8 cellular contexts compared by ENCODE assay signal in genomic region chr3:157159762-157160651, GRCh38. TPM values are rescaled to one million over a fixed set of nuclear protein-coding genes. Genes with fewer than 3 reads are reported as not detected.
DNase-seq lines count a peak whose midpoint lies in the region; ATAC-seq, FAIRE-seq and TF ChIP-seq lines count a peak whose summit lies in the region.

Gene CCNL1, minus strand, starts transcription at chr3:157160147. Its CDS starts 53 bp downstream, at chr3:157160094.

- H3K9me3 ChIP-seq in right atrium auricular region, result no peaks in the 10 kb centered on the region
- H3K9me3 ChIP-seq in psoas muscle, result no peaks in the 10 kb centered on the region

- TF ChIP-seq CTCF in right atrium auricular region (IDR thresholded peaks at IDR 0.05) (peak in 1 of 2 donors; percentile 17), psoas muscle (IDR thresholded peaks at IDR 0.05) (no peak)

- intact Hi-C loops in T-helper 2 cell treated with Interferon-gamma antibody and Interleukin-4, amounts not matched to agents 100 ng/mL and 5 ng/mL, for 36 hours (cut with micrococcal nuclease), result loop anchor here (1.0 to 10.0 kb wide), 11 partner anchors 15 to 1642 kb away; partner anchors contain the start of genes GFM1, MFSD1, SLC33A1 and SSR3
- intact Hi-C loops in psoas muscle (cut with DNase I), result loop anchor here (1.0 kb wide), 2 partner anchors 14 to 15 kb away; no protein-coding TSS in a partner anchor

- DNase-seq in GM18507 (ENCODE audit: extremely low spot score, insufficient read length, low read depth) (peak; percentile 80), NCI-H1930 (lab: John Stamatoyannopoulos, UW) (peak; percentile 92 to 96), anterior cingulate cortex (lab: John Stamatoyannopoulos, UW) (peak; percentile 70 to 97 (median 93)), right atrium auricular region (ENCODE audit: low spot score) (peak; percentile 97), psoas muscle (peak; percentile 98)

- H3K4me1 ChIP-seq in right atrium auricular region (peaks cover 0 to 50% of the 10 kb centered on the region in 2 donors), psoas muscle (peaks cover 48% of the 10 kb centered on the region), urinary bladder (ENCODE audit: insufficient read depth) (no peaks in the 10 kb centered on the region)

- peak; percentile 90 for FAIRE-seq in GM18507 (lab: Jason Lieb, UNC)

- H3K27ac ChIP-seq in right atrium auricular region, result peak within 1 kb of the TSS; percentile 100
- H3K27ac ChIP-seq in psoas muscle, result peak within 1 kb of the TSS; percentile 100
- H3K27ac ChIP-seq in urinary bladder (ENCODE audit: low read depth), result peak within 1 kb of the TSS; percentile 100

- H3K27me3 ChIP-seq in right atrium auricular region, result no peaks in the 10 kb centered on the region
- H3K27me3 ChIP-seq in psoas muscle (ENCODE audit: insufficient read depth in 3 of 3, low read length in 2 of 3), result no peaks in the 10 kb centered on the region

- peak; percentile 76 for ATAC-seq in HG02973 (IDR thresholded peaks at IDR 0.05; ENCODE audit: unreplicated experiment)
- ATAC-seq in psoas muscle, result peak; percentile 91 to 95 (median 94)

- H3K4me3 ChIP-seq in right atrium auricular region (peak within 1 kb of the TSS; percentile 94 to 98), psoas muscle (peak within 1 kb of the TSS; percentile 97), urinary bladder (ENCODE audit: low read depth, low read length) (peak within 1 kb of the TSS; percentile 94)

- WGBS in psoas muscle, 3 donors, result 0% methylated on average over 68 to 88 of the region's 88 CpGs
- WGBS in urinary bladder, result under 1% methylated on average over 88 of the region's 88 CpGs

- H3K36me3 ChIP-seq in right atrium auricular region (peaks cover 36% of the 10 kb centered on the region), psoas muscle (ENCODE audit: insufficient read depth in 1 of 2, low read depth in 1 of 2) (peaks cover 5 to 40% of the 10 kb centered on the region in 2 donors), urinary bladder (ENCODE audit: insufficient read depth) (peaks cover 2% of the 10 kb centered on the region)

RNA-seq across cellular contexts. Expression of gene CCNL1, which starts in this region (rescaled TPM):
- 221 and 227 TPM in 2 replicates for total RNA-seq in T-helper 2 cell treated with Interferon-gamma antibody and Interleukin-4, amounts not matched to agents 100 ng/mL and 5 ng/mL, for 36 hours
- total RNA-seq in right atrium auricular region, result 10 to 100 TPM; 43.8 to 44.3 TPM
- total RNA-seq in psoas muscle, result 10 to 100 TPM; 21.8 to 55.5 (median 42.9) TPM
- 10 to 100 TPM; 27.4 to 34.5 (median 29.2) TPM for polyA plus RNA-seq in psoas muscle
- total RNA-seq in urinary bladder, result 214 TPM
- polyA plus RNA-seq in urinary bladder, result 68.1 TPM

Comparison
In these comparisons a context has a peak if more than half of its experiments do, and no peak if none do; other contexts are left out.
1. Peak in every context shown above with its lines: DNase-seq, ATAC-seq, H3K4me3 ChIP-seq and H3K27ac ChIP-seq.